Comparison of ENCODE assay signal across 21 cellular contexts in genomic region chr7:135283959-135284638, GRCh38. TPM values are rescaled to one million over a fixed set of nuclear protein-coding genes. Genes with fewer than 3 reads are reported as not detected.
"Had no signal": no experiment of that assay in that cellular context is flagged by ENCODE, and none has a peak within 500 bp of the region (broad histone marks: within the 10 kb centered on the region; RNA-seq: fewer than 3 reads in every experiment).

No MANE protein-coding gene starts in this region.

- ATAC-seq: activated CD8-positive, alpha-beta T cell treated with anti-CD3 and anti-CD28 coated beads, Interleukin-2, amount 10 ng/mL, durations not matched to agents 7 days and 5 days; activated naive CD8-positive, alpha-beta T cell treated with anti-CD3 and anti-CD28 coated beads, Interleukin-2, amount 50 U/mL, for 24 hours; lower lobe of right lung; natural killer cell had no signal

- H3K36me3 ChIP-seq: colonic mucosa, lower lobe of right lung had no signal

- H3K4me1 ChIP-seq: colonic mucosa, lower lobe of right lung had no signal

- H3K4me3 ChIP-seq: colonic mucosa, lower lobe of right lung had no signal

- H3K9me3 ChIP-seq: colonic mucosa, lower lobe of right lung had no signal

- H3K27ac ChIP-seq: colonic mucosa, lower lobe of right lung had no signal

- DNase-seq: activated CD4-positive, alpha-beta T cell treated with anti-CD3 and anti-CD28 coated beads, Interleukin-2, amount 10 ng/mL, durations not matched to agents 7 days and 5 days; activated CD8-positive, alpha-beta T cell treated with anti-CD3 and anti-CD28 coated beads, Interleukin-2, amount 10 ng/mL, durations not matched to agents 7 days and 5 days; activated naive CD4-positive, alpha-beta T cell treated with anti-CD3 and anti-CD28 coated beads for 36 hours; activated naive CD8-positive, alpha-beta T cell treated with anti-CD3 and anti-CD28 coated beads, Interleukin-2, amount 50 U/mL, for 24 hours; activated T-cell treated with anti-CD3 and anti-CD28 coated beads, Interleukin-2, amount 50 U/mL, for 24 hours; anterior cingulate cortex; colonic mucosa; erythroblast; foreskin melanocyte; hypothalamus; lower lobe of right lung; natural killer cell; stimulated activated CD8-positive, alpha-beta memory T cell treated with anti-CD3 and anti-CD28 coated beads, Interleukin-4, amount 100 ng/mL, for 48 hours; stimulated activated naive CD4-positive, alpha-beta T cell had no signal

- H3K27ac Mint-ChIP-seq: activated CD4-positive, alpha-beta T cell treated with anti-CD3 and anti-CD28 coated beads, Interleukin-2, amount 10 ng/mL, durations not matched to agents 7 days and 5 days; activated CD8-positive, alpha-beta T cell treated with anti-CD3 and anti-CD28 coated beads, Interleukin-2, amount 10 ng/mL, durations not matched to agents 7 days and 5 days; activated naive CD4-positive, alpha-beta T cell treated with anti-CD3 and anti-CD28 coated beads for 36 hours; activated naive CD8-positive, alpha-beta T cell treated with anti-CD3 and anti-CD28 coated beads, Interleukin-2, amount 50 U/mL, for 24 hours; activated T-cell treated with anti-CD3 and anti-CD28 coated beads, Interleukin-2, amount 50 U/mL, for 24 hours; activated T-helper 2 cell treated with anti-CD3 and anti-CD28 coated beads, Interferon-gamma antibody, Interleukin-2, Interleukin-4, amounts not matched to agents 10 μg/mL and 5 μg/mL and 100 μg/mL, durations not matched to agents 14 hours and 24 hours and 36 hours; brain; natural killer cell; T-helper 2 cell treated with Interferon-gamma antibody and Interleukin-4, amounts not matched to agents 5 μg/mL and 100 μg/mL, for 36 hours had no signal

- H3K9me3 Mint-ChIP-seq: activated CD4-positive, alpha-beta T cell treated with anti-CD3 and anti-CD28 coated beads, Interleukin-2, amount 10 ng/mL, durations not matched to agents 7 days and 5 days; activated naive CD4-positive, alpha-beta T cell treated with anti-CD3 and anti-CD28 coated beads for 36 hours; activated naive CD8-positive, alpha-beta T cell treated with anti-CD3 and anti-CD28 coated beads, Interleukin-2, amount 50 U/mL, for 24 hours; activated T-cell treated with anti-CD3 and anti-CD28 coated beads, Interleukin-2, amount 50 U/mL, for 24 hours; activated T-helper 2 cell treated with anti-CD3 and anti-CD28 coated beads, Interferon-gamma antibody, Interleukin-2, Interleukin-4, amounts not matched to agents 10 μg/mL and 5 μg/mL and 100 μg/mL, durations not matched to agents 14 hours and 24 hours and 36 hours; brain; natural killer cell; T-helper 2 cell treated with Interferon-gamma antibody and Interleukin-4, amounts not matched to agents 5 μg/mL and 100 μg/mL, for 36 hours had no signal

- H3K36me3 Mint-ChIP-seq: brain, natural killer cell had no signal

- H3K4me3 Mint-ChIP-seq: activated CD4-positive, alpha-beta T cell treated with anti-CD3 and anti-CD28 coated beads, Interleukin-2, amount 10 ng/mL, durations not matched to agents 7 days and 5 days; activated CD8-positive, alpha-beta T cell treated with anti-CD3 and anti-CD28 coated beads, Interleukin-2, amount 10 ng/mL, durations not matched to agents 7 days and 5 days; activated naive CD4-positive, alpha-beta T cell treated with anti-CD3 and anti-CD28 coated beads for 36 hours; activated naive CD8-positive, alpha-beta T cell treated with anti-CD3 and anti-CD28 coated beads, Interleukin-2, amount 50 U/mL, for 24 hours; activated T-cell treated with anti-CD3 and anti-CD28 coated beads, Interleukin-2, amount 50 U/mL, for 24 hours; brain; natural killer cell; T-helper 2 cell treated with Interferon-gamma antibody and Interleukin-4, amounts not matched to agents 5 μg/mL and 100 μg/mL, for 36 hours had no signal

RNA-seq across cellular contexts. Expression of gene STRA8, which starts 50.5 kb away (rescaled TPM):
- total RNA-seq: activated CD4-positive, alpha-beta T cell treated with anti-CD3 and anti-CD28 coated beads, Interleukin-2, amount 10 ng/mL, durations not matched to agents 7 days and 5 days; activated CD8-positive, alpha-beta T cell treated with anti-CD3 and anti-CD28 coated beads, Interleukin-2, amount 10 ng/mL, durations not matched to agents 7 days and 5 days; activated naive CD4-positive, alpha-beta T cell treated with anti-CD3 and anti-CD28 coated beads for 36 hours; activated T-helper 2 cell treated with anti-CD3 and anti-CD28 coated beads, Interferon-gamma antibody, Interleukin-2, Interleukin-4, amounts not matched to agents 10 μg/mL and 5 μg/mL and 100 μg/mL, durations not matched to agents 14 hours and 24 hours and 36 hours; colonic mucosa; lower lobe of right lung; mesenteric fat pad; natural killer cell; renal cortical epithelial cell; ureter had no signal
- polyA plus RNA-seq: keratinocyte had no signal
